In genomic region chr11:27370374-27370773, GRCh38 we compare ENCODE assay signal across 23 cellular contexts. TPM values are rescaled to one million over a fixed set of nuclear protein-coding genes. Genes with fewer than 3 reads are reported as not detected.
DNase-seq lines count a peak whose midpoint lies in the region; ATAC-seq and TF ChIP-seq lines count a peak whose summit lies in the region.
"Had no signal": no experiment of that assay in that cellular context is flagged by ENCODE, and none has a peak within 500 bp of the region (broad histone marks: within the 10 kb centered on the region; RNA-seq: fewer than 3 reads in every experiment).

No MANE protein-coding gene starts in this region.

- no peaks in the 10 kb centered on the region for H3K9me3 ChIP-seq in cardiac muscle cell (ENCODE audit: low read depth)
- H3K9me3 ChIP-seq in smooth muscle cell (replicated peaks; ENCODE audit: low read depth): no peaks in the 10 kb centered on the region
- H3K9me3 ChIP-seq: body of pancreas, left ventricle myocardium inferior, mucosa of descending colon, prostate gland, suprapubic skin had no signal

- H3K36me3 Mint-ChIP-seq in immature natural killer cell: no peaks in the 10 kb centered on the region
- H3K36me3 Mint-ChIP-seq: activated CD4-positive, alpha-beta memory T cell treated with anti-CD3 and anti-CD28 coated beads for 36 hours; stimulated activated effector memory CD8-positive, alpha-beta T cell treated with anti-CD3 and anti-CD28 coated beads, Interleukin-12 subunit alpha, Interleukin-12 subunit beta, amount 100 ng/mL, for 72 hours had no signal

- intact Hi-C loops in left cardiac atrium (cut with DNase I): no loop called here

- H3K9me3 Mint-ChIP-seq in immature natural killer cell: no peaks in the 10 kb centered on the region
- H3K9me3 Mint-ChIP-seq: activated CD4-positive, alpha-beta memory T cell treated with anti-CD3 and anti-CD28 coated beads for 36 hours; activated naive CD8-positive, alpha-beta T cell treated with anti-CD3 and anti-CD28 coated beads, Interleukin-2, amount 50 U/mL, for 24 hours; stimulated activated effector memory CD8-positive, alpha-beta T cell treated with anti-CD3 and anti-CD28 coated beads, Interleukin-12 subunit alpha, Interleukin-12 subunit beta, amount 100 ng/mL, for 72 hours had no signal

- no peak for TF ChIP-seq CTCF in cardiac muscle cell (IDR thresholded peaks at IDR 0.05; ENCODE audit: low read depth, low read length)
- no peak for TF ChIP-seq CTCF in smooth muscle cell (IDR thresholded peaks at IDR 0.05; ENCODE audit: borderline replicate concordance, insufficient read depth, poor library complexity, severe bottlenecking)

- H3F3A ChIP-seq in smooth muscle cell (ENCODE audit: low read depth): peaks cover 7% of the 10 kb centered on the region

- no peak overlapping the region for H3K4me3 ChIP-seq in cardiac muscle cell
- no peak overlapping the region for H3K4me3 ChIP-seq in smooth muscle cell
- H3K4me3 ChIP-seq: body of pancreas, left ventricle myocardium inferior, mucosa of descending colon, prostate gland, suprapubic skin had no signal

- no peaks in the 10 kb centered on the region for H4K20me1 ChIP-seq in smooth muscle cell (ENCODE audit: low read depth)

- ATAC-seq in left cardiac atrium (no peak), HG02588 (IDR thresholded peaks at IDR 0.05; ENCODE audit: unreplicated experiment) (no peak), HG03342 (IDR thresholded peaks at IDR 0.05; ENCODE audit: unreplicated experiment) (no peak)
- ATAC-seq: activated naive CD8-positive, alpha-beta T cell treated with anti-CD3 and anti-CD28 coated beads, Interleukin-2, amount 50 U/mL, for 24 hours; body of pancreas; mucosa of descending colon; stimulated activated effector memory CD8-positive, alpha-beta T cell treated with anti-CD3 and anti-CD28 coated beads, Interleukin-12 subunit alpha, Interleukin-12 subunit beta, amount 100 ng/mL, for 72 hours had no signal

- no peak overlapping the region for H3K4me3 Mint-ChIP-seq in immature natural killer cell
- H3K4me3 Mint-ChIP-seq: activated CD4-positive, alpha-beta memory T cell treated with anti-CD3 and anti-CD28 coated beads for 36 hours; activated naive CD8-positive, alpha-beta T cell treated with anti-CD3 and anti-CD28 coated beads, Interleukin-2, amount 50 U/mL, for 24 hours; stimulated activated effector memory CD8-positive, alpha-beta T cell treated with anti-CD3 and anti-CD28 coated beads, Interleukin-12 subunit alpha, Interleukin-12 subunit beta, amount 100 ng/mL, for 72 hours had no signal

- peak overlapping the region; percentile 8 for H3K27ac ChIP-seq in cardiac muscle cell
- peak overlapping the region; percentile 37 for H3K27ac ChIP-seq in smooth muscle cell (ENCODE audit: low read depth)
- H3K27ac ChIP-seq: left ventricle myocardium inferior, prostate gland, suprapubic skin had no signal

- H2AFZ ChIP-seq in smooth muscle cell (ENCODE audit: low read depth): no peak overlapping the region

- H3K27me3 ChIP-seq in cardiac muscle cell (no peaks in the 10 kb centered on the region), smooth muscle cell (ENCODE audit: low read depth) (no peaks in the 10 kb centered on the region)
- H3K27me3 ChIP-seq: body of pancreas, suprapubic skin had no signal

- H3K4me1 Mint-ChIP-seq in immature natural killer cell: no peaks in the 10 kb centered on the region
- H3K4me1 Mint-ChIP-seq: activated naive CD8-positive, alpha-beta T cell treated with anti-CD3 and anti-CD28 coated beads, Interleukin-2, amount 50 U/mL, for 24 hours; stimulated activated effector memory CD8-positive, alpha-beta T cell treated with anti-CD3 and anti-CD28 coated beads, Interleukin-12 subunit alpha, Interleukin-12 subunit beta, amount 100 ng/mL, for 72 hours had no signal

- H3K9ac ChIP-seq in smooth muscle cell (ENCODE audit: low read depth): no peak overlapping the region

- H3K27ac Mint-ChIP-seq in immature natural killer cell: no peak overlapping the region
- H3K27ac Mint-ChIP-seq: activated CD4-positive, alpha-beta memory T cell treated with anti-CD3 and anti-CD28 coated beads for 36 hours; activated naive CD8-positive, alpha-beta T cell treated with anti-CD3 and anti-CD28 coated beads, Interleukin-2, amount 50 U/mL, for 24 hours; stimulated activated effector memory CD8-positive, alpha-beta T cell treated with anti-CD3 and anti-CD28 coated beads, Interleukin-12 subunit alpha, Interleukin-12 subunit beta, amount 100 ng/mL, for 72 hours had no signal

- H3K79me2 ChIP-seq in smooth muscle cell (ENCODE audit: low read depth): no peaks in the 10 kb centered on the region

- peak overlapping the region; percentile 17 for H3K4me2 ChIP-seq in smooth muscle cell

- H3K36me3 ChIP-seq in cardiac muscle cell (peaks cover 55% of the 10 kb centered on the region), smooth muscle cell (ENCODE audit: low read depth) (peaks cover 12% of the 10 kb centered on the region)
- H3K36me3 ChIP-seq: prostate gland had no signal

- DNase-seq in cardiac muscle cell (ENCODE audit: low read depth in 1 of 2, low spot score in 1 of 2) (no peak), left cardiac atrium (no peak), iPS-NIHi7 (ENCODE audit: extremely low spot score) (peak; percentile 31), smooth muscle cell (lab: John Stamatoyannopoulos, UW; ENCODE audit: unreplicated experiment) (no peak), immature natural killer cell (no peak)
- DNase-seq: ACHN; activated CD4-positive, alpha-beta memory T cell treated with anti-CD3 and anti-CD28 coated beads for 36 hours; activated naive CD8-positive, alpha-beta T cell treated with anti-CD3 and anti-CD28 coated beads, Interleukin-2, amount 50 U/mL, for 24 hours; body of pancreas; C1 segment of cervical spinal cord; HCEC 1CT; left ventricle myocardium inferior; mucosa of descending colon; NCI-H1092; NCI-H187 treated with DMSO at 0.1 percent for 48 hours; NCI-H526; stimulated activated CD4-positive, alpha-beta T cell treated with anti-CD3 and anti-CD28 coated beads, Interleukin-2, amount 100 ng/mL, for 24 hours had no signal

- no peaks in the 10 kb centered on the region for H3K27me3 Mint-ChIP-seq in immature natural killer cell (ENCODE audit: low read depth in 3 of 3)
- H3K27me3 Mint-ChIP-seq: activated CD4-positive, alpha-beta memory T cell treated with anti-CD3 and anti-CD28 coated beads for 36 hours; activated naive CD8-positive, alpha-beta T cell treated with anti-CD3 and anti-CD28 coated beads, Interleukin-2, amount 50 U/mL, for 24 hours had no signal

- H3K4me1 ChIP-seq in cardiac muscle cell (ENCODE audit: low read depth) (no peaks in the 10 kb centered on the region), smooth muscle cell (ENCODE audit: low read depth) (no peaks in the 10 kb centered on the region)
- H3K4me1 ChIP-seq: left ventricle myocardium inferior, prostate gland, suprapubic skin had no signal

- WGBS in smooth muscle cell (ENCODE audit: low lambda C conversion rate): 18% methylated on average over 2 of the region's 2 CpGs

TF ChIP-seq in PFSK-1, 5 proteins besides CTCF, POLR2A, EP300 and RAD21:
- TF ChIP-seq REST (IDR thresholded peaks at IDR 0.05; ENCODE audit: insufficient read depth in 1 of 2, low read depth in 2 of 2, low read length in 2 of 2) (no peak), POLR2AphosphoS5 (IDR thresholded peaks at IDR 0.05; ENCODE audit: low read depth, low read length) (no peak), FOXP2 (optimal IDR thresholded peaks at IDR 0.05; ENCODE audit: borderline replicate concordance, extremely low read depth, extremely low read length, insufficient read depth) (no peak), SIN3A (IDR thresholded peaks at IDR 0.05; ENCODE audit: borderline replicate concordance, insufficient read depth, low read length) (peak; percentile 75; the same call in 1 of the 2 replicates), TAF1 (IDR thresholded peaks at IDR 0.05; ENCODE audit: borderline replicate concordance, insufficient read depth, low read length) (no peak)

RNA-seq across cellular contexts. Expression of gene CCDC34, which starts 7.4 kb away (rescaled TPM):
- total RNA-seq in cardiac muscle cell (9.1 and 21.1 TPM in 2 replicates), left cardiac atrium (1 to 10 TPM; 2.0 to 3.0 TPM), smooth muscle cell (8.0 and 9.3 TPM in 2 replicates)
- polyA plus RNA-seq in cardiac muscle cell (12.8 and 19.0 TPM in 2 replicates), smooth muscle cell (6.7 and 8.2 TPM in 2 replicates), immature natural killer cell (1 to 10 TPM; 1.3 to 1.6 (median 1.4) TPM)
- 14.9 TPM for polyA plus RNA-seq in PFSK-1 (2012; ENCODE audit: insufficient read length, low read depth)
